8 cellular contexts compared by ENCODE assay signal in genomic region chr2:149329068-149329467, GRCh38. TPM values are rescaled to one million over a fixed set of nuclear protein-coding genes. Genes with fewer than 3 reads are reported as not detected.
A peak's percentile ranks its signal among the peaks of the same experiment; 100 is the strongest.
DNase-seq lines count a peak whose midpoint lies in the region; ATAC-seq, FAIRE-seq and TF ChIP-seq lines count a peak whose summit lies in the region.

No MANE protein-coding gene starts in this region.

- TF ChIP-seq POLR2A in A549 (IDR thresholded peaks at IDR 0.05; ENCODE audit: low read length), result no peak
- no peak for TF ChIP-seq POLR2A in GM12892 (IDR thresholded peaks at IDR 0.05; ENCODE audit: low read depth, low read length)
- no peak for TF ChIP-seq POLR2A in prostate gland (IDR thresholded peaks at IDR 0.05)

- H3K4me1 ChIP-seq in A549 (0 out of 3 replicates have a peak, but pooled peaks cover 8% of the 10 kb centered on the region), prostate gland (replicated peaks) (no peaks in the 10 kb centered on the region)

- intact Hi-C loops in prostate gland (cut with DNase I), result loop anchor here (10.0 kb wide), 1 partner anchor 246 kb away; no protein-coding TSS in a partner anchor

- CTCF ChIA-PET in A549 (lab: Yijun Ruan, JAX), result no interaction called here

- TF ChIP-seq EP300 in A549 (IDR thresholded peaks at IDR 0.05), result no peak

- H3K9me3 ChIP-seq in A549 (no peaks in the 10 kb centered on the region), iPS-18c (ENCODE audit: control insufficient read depth, insufficient read depth, low read length) (no peaks in the 10 kb centered on the region), prostate gland (no peaks in the 10 kb centered on the region)

- H3K4me3 ChIP-seq in A549, result 0 out of 3 replicates have a peak overlapping the region, but pooled peaks have one; percentile 55
- peak overlapping the region; percentile 90; the same call in 1 of the 2 replicates for H3K4me3 ChIP-seq in iPS-18c (ENCODE audit: insufficient read depth, low read depth, low read length)
- H3K4me3 ChIP-seq in prostate gland, result no peak overlapping the region

- TF ChIP-seq CTCF in A549 (IDR thresholded peaks at IDR 0.05) (peak; percentile 27; the same call in 2 of the 3 replicates), prostate gland (IDR thresholded peaks at IDR 0.05) (no peak)

- peak overlapping the region; percentile 84 for H3K4me2 ChIP-seq in A549

- no peak overlapping the region for H3K27ac ChIP-seq in A549
- no peak overlapping the region for H3K27ac ChIP-seq in prostate gland

- H3K27me3 ChIP-seq in prostate gland (replicated peaks; ENCODE audit: insufficient read depth), result no peaks in the 10 kb centered on the region

- FAIRE-seq in A549 (lab: Jason Lieb, UNC), result no peak
- FAIRE-seq in GM12892 (lab: Jason Lieb, UNC), result peak; percentile 14

- WGBS in A549 (ENCODE audit: missing lambda C conversion rate), result 17% methylated on average over 8 of the region's 8 CpGs
- 54% methylated on average over 8 of the region's 8 CpGs for WGBS in prostate gland

- TF ChIP-seq RAD21 in A549 (conservative IDR thresholded peaks at IDR 0.05 in 1 of 2, IDR thresholded peaks at IDR 0.05 in 1 of 2), result no peak

- no peaks in the 10 kb centered on the region for H3K36me3 ChIP-seq in prostate gland

- DNase-seq in A549 (ENCODE audit: low read depth in 1 of 2, low spot score in 1 of 2) (no peak), GM12892 (ENCODE audit: insufficient read length) (no peak), SKM-1 treated with dmso at 0.1 percent for 144 hours (lab: John Stamatoyannopoulos, UW; ENCODE audit: unreplicated experiment) (peak; percentile 42), T-helper 1 cell (no peak), prostate gland (ENCODE audit: low spot score) (no peak), hypothalamus (lab: John Stamatoyannopoulos, UW) (no peak)

- no peak for ATAC-seq in A549
- no peak for ATAC-seq in GM18502 (IDR thresholded peaks at IDR 0.05; ENCODE audit: poor library complexity, unreplicated experiment)

- POLR2A ChIA-PET in A549 (lab: Yijun Ruan, JAX), result no interaction called here

TF ChIP-seq in A549, 52 proteins besides CTCF, POLR2A, EP300 and RAD21:
- TF ChIP-seq KDM1A (IDR thresholded peaks at IDR 0.05; ENCODE audit: low read depth) (no peak), HMGXB4 (CRISPR knock-in tag; IDR thresholded peaks at IDR 0.05; ENCODE audit: borderline replicate concordance) (no peak), NR3C1 (IDR thresholded peaks at IDR 0.05) (no peak), ZC3H11A (IDR thresholded peaks at IDR 0.05) (no peak), MAZ (IDR thresholded peaks at IDR 0.05; ENCODE audit: borderline replicate concordance, low read depth, low read length) (no peak), JUN (IDR thresholded peaks at IDR 0.05) (no peak), GATA3 (IDR thresholded peaks at IDR 0.05; ENCODE audit: borderline replicate concordance) (no peak), HOXB5 (CRISPR knock-in tag; IDR thresholded peaks at IDR 0.05) (no peak), ZSCAN20 (CRISPR knock-in tag; IDR thresholded peaks at IDR 0.05) (no peak), POLR2AphosphoS2 (conservative IDR thresholded peaks at IDR 0.05; ENCODE audit: low read length) (no peak), HOXB13 (CRISPR knock-in tag; IDR thresholded peaks at IDR 0.05; ENCODE audit: low read depth) (no peak)

RNA-seq across cellular contexts. Expression of gene LYPD6, which starts 1.3 kb away (rescaled TPM):
- 0.09 and 0.15 TPM in 2 replicates for polyA plus RNA-seq in A549 (2011; rRNA removed)
- 0.03 and 0.05 TPM in 2 replicates for polyA plus RNA-seq in A549 (2012; cell fraction: cytosol; rRNA removed)
- polyA plus RNA-seq in A549 (2012; cell fraction: nucleus; rRNA removed), result 0.01 TPM in 2 replicates
- 0.04 to 0.08 TPM (median 0.07 TPM) in 3 replicates for polyA plus RNA-seq in A549 (2017; fragmentation: RNase III; extraction: RNeasy Plus Mini Kit Qiagen cat#74134 plus additional on column Dnase treatment)
- polyA minus RNA-seq in A549 (2011; rRNA and poly(A)+ RNA removed), result 0.21 and 0.54 TPM in 2 replicates
- 0.49 TPM for polyA plus RNA-seq in GM12892 (2012; ENCODE audit: missing spikeins)
- total RNA-seq in prostate gland, result 1 to 10 TPM; 2.3 to 5.1 TPM

Comparison
In these comparisons a context has a peak if more than half of its experiments do, and no peak if none do; other contexts are left out.
1. H3K4me3 ChIP-seq: peak in A549 (single experiment) and iPS-18c (single experiment); none in prostate gland (0 of 2).